ENCODE assay signal across 8 cellular contexts in the genomic region with DNA sequence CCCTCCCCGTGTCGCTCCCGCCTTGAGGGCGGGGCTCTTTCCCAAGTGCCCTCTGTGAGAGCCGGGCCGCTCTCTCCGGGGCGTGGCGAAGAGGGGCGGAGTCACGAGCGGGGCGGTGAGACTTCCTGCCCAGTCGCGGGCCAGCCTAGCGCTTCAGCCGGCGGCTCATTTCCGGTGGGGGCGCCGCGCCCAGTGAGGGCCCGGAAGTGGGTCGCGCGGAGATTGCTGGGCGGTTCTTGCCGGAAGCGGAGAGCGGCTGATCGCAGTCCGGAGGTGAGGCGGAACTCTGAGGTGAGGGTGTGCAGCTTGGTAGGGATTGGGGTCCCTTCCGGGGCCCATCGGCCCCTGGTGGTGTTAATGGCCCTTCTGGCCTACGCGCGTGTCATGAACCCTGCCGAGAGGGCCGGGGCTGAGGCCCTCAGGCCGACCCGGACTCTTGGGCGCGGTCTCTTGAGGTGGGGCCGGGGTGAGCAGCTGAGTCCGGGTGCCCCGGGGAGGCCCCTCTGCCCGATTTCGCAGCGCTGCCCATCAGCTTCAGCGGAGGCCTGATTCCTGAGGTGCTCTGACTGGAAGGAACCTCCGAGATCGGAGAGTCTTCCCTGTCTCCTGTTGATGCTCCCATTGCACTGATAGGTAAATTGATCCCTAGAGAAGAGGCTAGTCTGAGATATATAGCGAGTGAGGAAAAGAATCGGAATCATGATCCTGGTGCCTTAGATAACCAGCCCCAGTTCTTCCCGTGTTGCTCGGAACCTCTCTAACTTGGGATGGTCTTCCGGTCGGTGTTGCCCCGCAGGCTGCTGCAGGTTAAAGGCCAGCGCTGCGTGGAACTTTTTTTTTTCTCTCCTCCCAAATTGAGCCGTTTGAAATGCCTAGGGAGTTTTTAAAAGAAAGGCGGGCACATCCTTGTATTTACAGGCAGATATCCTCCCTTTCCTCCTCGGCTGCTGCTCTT. TPM values are rescaled to one million over a fixed set of nuclear protein-coding genes. Genes with fewer than 3 reads are reported as not detected.
DNase-seq lines count a peak whose midpoint lies in the region; TF ChIP-seq lines count a peak whose summit lies in the region.

A gene with protein sequence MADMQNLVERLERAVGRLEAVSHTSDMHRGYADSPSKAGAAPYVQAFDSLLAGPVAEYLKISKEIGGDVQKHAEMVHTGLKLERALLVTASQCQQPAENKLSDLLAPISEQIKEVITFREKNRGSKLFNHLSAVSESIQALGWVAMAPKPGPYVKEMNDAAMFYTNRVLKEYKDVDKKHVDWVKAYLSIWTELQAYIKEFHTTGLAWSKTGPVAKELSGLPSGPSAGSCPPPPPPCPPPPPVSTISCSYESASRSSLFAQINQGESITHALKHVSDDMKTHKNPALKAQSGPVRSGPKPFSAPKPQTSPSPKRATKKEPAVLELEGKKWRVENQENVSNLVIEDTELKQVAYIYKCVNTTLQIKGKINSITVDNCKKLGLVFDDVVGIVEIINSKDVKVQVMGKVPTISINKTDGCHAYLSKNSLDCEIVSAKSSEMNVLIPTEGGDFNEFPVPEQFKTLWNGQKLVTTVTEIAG (plus strand): TSS at position 219 of the 955 bp plus-strand sequence. CDS start 18,618 bp downstream, outside the sequence.

- no peaks in the 10 kb centered on the region for H3K9me3 Mint-ChIP-seq in nephron progenitor cell

- H3K4me3 Mint-ChIP-seq in nephron progenitor cell = peak within 1 kb of the TSS; percentile 96

- TF ChIP-seq CTCF in fibroblast of the aortic adventitia (IDR thresholded peaks at IDR 0.05; ENCODE audit: insufficient read depth, low read length) (no peak), nephron progenitor cell (IDR thresholded peaks at IDR 0.05) (no peak), stomach (IDR thresholded peaks at IDR 0.05) (no peak)

- H3K4me1 Mint-ChIP-seq in nephron progenitor cell = peaks cover 35% of the 10 kb centered on the region

- H3K9me3 ChIP-seq in stomach = no peaks in the 10 kb centered on the region

- H3K4me3 ChIP-seq in H7 (ENCODE audit: insufficient read depth, low read depth, low read length) (peak within 1 kb of the TSS; percentile 91), fibroblast of the aortic adventitia (ENCODE audit: low read depth, low read length) (peak within 1 kb of the TSS; percentile 98), stomach (peak within 1 kb of the TSS; percentile 77 to 99 (median 93))

- no peaks in the 10 kb centered on the region for H3K27me3 ChIP-seq in H7 (ENCODE audit: control insufficient read depth, insufficient read depth, low read length)
- H3K27me3 ChIP-seq in stomach = no peaks in the 10 kb centered on the region

- H3K36me3 Mint-ChIP-seq in nephron progenitor cell (ENCODE audit: low read depth) = peaks cover 11% of the 10 kb centered on the region

- TF ChIP-seq POLR2A in stomach (IDR thresholded peaks at IDR 0.05) = peak in 1 of 4 donors; percentile 29

- 0 to 1% (median 0%) methylated on average over 21 to 65 of the region's 65 CpGs for WGBS in stomach, 5 donors

- peak within 1 kb of the TSS; percentile 89 to 99 (median 99) for H3K27ac ChIP-seq in stomach

- H3K36me3 ChIP-seq in H7 (replicated peaks; ENCODE audit: control insufficient read depth, insufficient read depth, low read length) = peaks cover 3% of the 10 kb centered on the region
- peaks cover 0 to 11% (median 0%) of the 10 kb centered on the region in 4 donors for H3K36me3 ChIP-seq in stomach

- peak; percentile 100 for DNase-seq in ELF-1 (ENCODE audit: low read depth, low spot score)
- peak; percentile 99 for DNase-seq in H7
- peak; percentile 98 for DNase-seq in M059J (ENCODE audit: low read depth)
- DNase-seq in SIG-M5 (lab: John Stamatoyannopoulos, UW) = peak; percentile 71
- DNase-seq in activated gamma-delta T cell (lab: John Stamatoyannopoulos, UW) = peak; percentile 100
- DNase-seq in fibroblast of the aortic adventitia (ENCODE audit: low read depth) = peak; percentile 96
- peak; percentile 100 for DNase-seq in nephron progenitor cell
- peak; percentile 100 for DNase-seq in stomach

- H3K4me1 ChIP-seq in stomach = peaks cover 53 to 87% (median 73%) of the 10 kb centered on the region in 4 donors

- no peak for TF ChIP-seq EP300 in stomach (IDR thresholded peaks at IDR 0.05)

- H3K27ac Mint-ChIP-seq in nephron progenitor cell = peak within 1 kb of the TSS; percentile 99

- H3K27me3 Mint-ChIP-seq in nephron progenitor cell (ENCODE audit: low read depth, poor library complexity) = no peaks in the 10 kb centered on the region

- intact Hi-C loops in stomach (cut with DNase I; ENCODE audit: low total_unique reads) = no loop called here

RNA-seq across cellular contexts. Expression of the gene that starts here (rescaled TPM):
- total RNA-seq in H7 (2014; rRNA removed; shearing (Covaris generic)) = 386 and 432 TPM in 2 replicates
- total RNA-seq in M059J (2014; rRNA removed; shearing (Covaris generic)) = 371 and 481 TPM in 2 replicates
- 68.1 and 376 TPM in 2 replicates for total RNA-seq in fibroblast of the aortic adventitia (ENCODE audit: low replicate concordance)
- 100 to 1,000 TPM in 4 of 5 donors, 10 to 100 TPM in 1; 99.1 to 252 (median 145) TPM for total RNA-seq in stomach
- polyA plus RNA-seq in stomach = 100 to 1,000 TPM in 2 of 3 donors, 10 to 100 TPM in 1; 95.5 to 185 (median 162) TPM

Comparison
In these comparisons a context has a peak if more than half of its experiments do, and no peak if none do; other contexts are left out.
1. Peak in every context shown above with its lines: DNase-seq, H3K4me3 ChIP-seq and H3K27ac ChIP-seq.